Comparison of ENCODE assay signal across 1 cellular context in the genomic region with DNA sequence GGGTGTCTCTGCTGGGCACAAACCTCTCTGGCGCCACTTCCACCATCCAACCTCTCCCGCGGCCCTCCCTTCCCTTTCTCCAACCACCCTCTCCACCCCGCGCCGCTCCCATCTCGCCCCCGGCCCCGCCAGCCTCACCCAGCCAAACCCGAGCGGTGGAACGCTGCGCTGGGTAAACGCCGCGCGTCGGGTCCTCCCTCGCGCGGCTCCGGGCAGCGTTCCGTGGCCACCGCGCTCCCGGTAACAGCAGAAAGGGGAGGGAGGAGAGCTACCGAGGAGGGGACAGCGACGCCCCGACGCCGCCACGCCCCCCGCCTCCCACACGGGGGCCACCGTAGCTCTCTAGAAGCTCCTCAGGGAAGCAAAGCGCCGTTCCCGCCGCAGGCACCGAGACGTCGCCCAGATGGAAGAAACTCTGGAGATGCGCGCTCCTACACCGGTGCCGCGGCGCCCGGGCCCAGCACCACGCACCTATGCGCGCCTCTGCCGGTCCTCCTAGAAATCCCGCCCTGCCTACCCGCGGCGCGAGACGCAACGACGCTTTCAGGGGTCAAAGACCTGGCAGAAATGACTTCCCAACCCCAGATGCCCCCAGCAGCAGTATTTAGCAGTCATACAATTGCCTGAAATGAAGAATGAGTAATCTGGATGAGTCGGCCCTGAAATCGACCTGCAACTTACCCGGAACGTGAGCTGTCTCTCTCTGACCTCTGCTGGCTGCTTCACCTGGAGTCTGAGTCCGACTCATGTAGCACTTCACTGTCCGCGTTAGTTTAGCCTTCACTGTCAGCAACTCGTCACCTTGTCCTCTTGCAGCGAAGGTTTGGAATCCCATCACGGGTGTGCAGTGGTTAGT.
TF ChIP-seq lines count a peak whose summit lies in the region.

TSS of gene RUBCNL (minus strand) at position 257 of the 856 bp plus-strand sequence. CDS start 14,777 bp downstream, outside the sequence.

TF ChIP-seq in HEK293, 187 proteins besides CTCF, POLR2A, EP300 and RAD21 (continued from another document and continues in another):
- no peak for TF ChIP-seq HOXD13 (CRISPR knock-in tag; IDR thresholded peaks at IDR 0.05; ENCODE audit: borderline replicate concordance)
- TF ChIP-seq ZNF138 (tag by site-specific recombination; IDR thresholded peaks at IDR 0.05; ENCODE audit: borderline replicate concordance) = no peak
- TF ChIP-seq ZNF112 (tag by site-specific recombination; IDR thresholded peaks at IDR 0.05) = no peak
- TF ChIP-seq YY1 (tag by site-specific recombination; IDR thresholded peaks at IDR 0.05) = no peak
- no peak for TF ChIP-seq FEZF1 (tag by site-specific recombination; IDR thresholded peaks at IDR 0.05)
- TF ChIP-seq WT1 (tag by site-specific recombination; IDR thresholded peaks at IDR 0.05) = no peak
- no peak for TF ChIP-seq ZNF266 (tag by site-specific recombination; IDR thresholded peaks at IDR 0.05; ENCODE audit: low read depth)
- no peak for TF ChIP-seq ZSCAN16 (tag by site-specific recombination; IDR thresholded peaks at IDR 0.05)
- peak; percentile 74; the same call in 1 of the 2 replicates for TF ChIP-seq KLF9 (tag by site-specific recombination; IDR thresholded peaks at IDR 0.05; ENCODE audit: low read depth)
- TF ChIP-seq, protein P1, sequence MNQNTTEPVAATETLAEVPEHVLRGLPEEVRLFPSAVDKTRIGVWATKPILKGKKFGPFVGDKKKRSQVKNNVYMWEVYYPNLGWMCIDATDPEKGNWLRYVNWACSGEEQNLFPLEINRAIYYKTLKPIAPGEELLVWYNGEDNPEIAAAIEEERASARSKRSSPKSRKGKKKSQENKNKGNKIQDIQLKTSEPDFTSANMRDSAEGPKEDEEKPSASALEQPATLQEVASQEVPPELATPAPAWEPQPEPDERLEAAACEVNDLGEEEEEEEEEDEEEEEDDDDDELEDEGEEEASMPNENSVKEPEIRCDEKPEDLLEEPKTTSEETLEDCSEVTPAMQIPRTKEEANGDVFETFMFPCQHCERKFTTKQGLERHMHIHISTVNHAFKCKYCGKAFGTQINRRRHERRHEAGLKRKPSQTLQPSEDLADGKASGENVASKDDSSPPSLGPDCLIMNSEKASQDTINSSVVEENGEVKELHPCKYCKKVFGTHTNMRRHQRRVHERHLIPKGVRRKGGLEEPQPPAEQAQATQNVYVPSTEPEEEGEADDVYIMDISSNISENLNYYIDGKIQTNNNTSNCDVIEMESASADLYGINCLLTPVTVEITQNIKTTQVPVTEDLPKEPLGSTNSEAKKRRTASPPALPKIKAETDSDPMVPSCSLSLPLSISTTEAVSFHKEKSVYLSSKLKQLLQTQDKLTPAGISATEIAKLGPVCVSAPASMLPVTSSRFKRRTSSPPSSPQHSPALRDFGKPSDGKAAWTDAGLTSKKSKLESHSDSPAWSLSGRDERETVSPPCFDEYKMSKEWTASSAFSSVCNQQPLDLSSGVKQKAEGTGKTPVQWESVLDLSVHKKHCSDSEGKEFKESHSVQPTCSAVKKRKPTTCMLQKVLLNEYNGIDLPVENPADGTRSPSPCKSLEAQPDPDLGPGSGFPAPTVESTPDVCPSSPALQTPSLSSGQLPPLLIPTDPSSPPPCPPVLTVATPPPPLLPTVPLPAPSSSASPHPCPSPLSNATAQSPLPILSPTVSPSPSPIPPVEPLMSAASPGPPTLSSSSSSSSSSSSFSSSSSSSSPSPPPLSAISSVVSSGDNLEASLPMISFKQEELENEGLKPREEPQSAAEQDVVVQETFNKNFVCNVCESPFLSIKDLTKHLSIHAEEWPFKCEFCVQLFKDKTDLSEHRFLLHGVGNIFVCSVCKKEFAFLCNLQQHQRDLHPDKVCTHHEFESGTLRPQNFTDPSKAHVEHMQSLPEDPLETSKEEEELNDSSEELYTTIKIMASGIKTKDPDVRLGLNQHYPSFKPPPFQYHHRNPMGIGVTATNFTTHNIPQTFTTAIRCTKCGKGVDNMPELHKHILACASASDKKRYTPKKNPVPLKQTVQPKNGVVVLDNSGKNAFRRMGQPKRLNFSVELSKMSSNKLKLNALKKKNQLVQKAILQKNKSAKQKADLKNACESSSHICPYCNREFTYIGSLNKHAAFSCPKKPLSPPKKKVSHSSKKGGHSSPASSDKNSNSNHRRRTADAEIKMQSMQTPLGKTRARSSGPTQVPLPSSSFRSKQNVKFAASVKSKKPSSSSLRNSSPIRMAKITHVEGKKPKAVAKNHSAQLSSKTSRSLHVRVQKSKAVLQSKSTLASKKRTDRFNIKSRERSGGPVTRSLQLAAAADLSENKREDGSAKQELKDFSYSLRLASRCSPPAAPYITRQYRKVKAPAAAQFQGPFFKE (tag by site-specific recombination; IDR thresholded peaks at IDR 0.05; ENCODE audit: borderline replicate concordance) = no peak
- no peak for TF ChIP-seq ZNF140 (tag by site-specific recombination; IDR thresholded peaks at IDR 0.05)
- no peak for TF ChIP-seq ZNF175 (tag by site-specific recombination; IDR thresholded peaks at IDR 0.05)
- TF ChIP-seq ZNF423 (tag by site-specific recombination; IDR thresholded peaks at IDR 0.05) = no peak
- no peak for TF ChIP-seq ZNF211 (tag by site-specific recombination; IDR thresholded peaks at IDR 0.05; ENCODE audit: low read depth)
- TF ChIP-seq ZNF473 (tag by site-specific recombination; IDR thresholded peaks at IDR 0.05) = no peak
- TF ChIP-seq ZNF571 (tag by site-specific recombination; IDR thresholded peaks at IDR 0.05) = no peak
- no peak for TF ChIP-seq HIC1 (tag by site-specific recombination; IDR thresholded peaks at IDR 0.05)
- no peak for TF ChIP-seq ZNF623 (tag by site-specific recombination; IDR thresholded peaks at IDR 0.05)
- no peak for TF ChIP-seq ZNF518A (tag by site-specific recombination; conservative IDR thresholded peaks at IDR 0.05; ENCODE audit: low read depth)
- TF ChIP-seq ZNF354C (tag by site-specific recombination; IDR thresholded peaks at IDR 0.05; ENCODE audit: borderline replicate concordance, low read depth) = no peak
- TF ChIP-seq ZBTB7A (tag by site-specific recombination; IDR thresholded peaks at IDR 0.05; ENCODE audit: low read depth) = no peak
- TF ChIP-seq ZFP3 (tag by site-specific recombination; IDR thresholded peaks at IDR 0.05; ENCODE audit: low read depth) = peak; percentile 58; the same call in 1 of the 2 replicates
- TF ChIP-seq KLF7 (tag by site-specific recombination; IDR thresholded peaks at IDR 0.05; ENCODE audit: borderline replicate concordance) = no peak
- no peak for TF ChIP-seq ZNF521 (tag by site-specific recombination; IDR thresholded peaks at IDR 0.05)
- no peak for TF ChIP-seq GLI2 (tag by site-specific recombination; IDR thresholded peaks at IDR 0.05; ENCODE audit: borderline replicate concordance, low read depth)
- TF ChIP-seq KLF8 (tag by site-specific recombination; IDR thresholded peaks at IDR 0.05) = no peak
- no peak for TF ChIP-seq ZNF580 (tag by site-specific recombination; IDR thresholded peaks at IDR 0.05)
- peak; percentile 69 for TF ChIP-seq ZFHX2 (tag by site-specific recombination; conservative IDR thresholded peaks at IDR 0.05)
- peak; percentile 72 for TF ChIP-seq GLIS2 (tag by site-specific recombination; IDR thresholded peaks at IDR 0.05)
- TF ChIP-seq EGR2 (tag by site-specific recombination; IDR thresholded peaks at IDR 0.05; ENCODE audit: low read depth) = no peak
- no peak for TF ChIP-seq ZNF558 (tag by site-specific recombination; IDR thresholded peaks at IDR 0.05)
- peak; percentile 47 for TF ChIP-seq ZNF366 (tag by site-specific recombination; conservative IDR thresholded peaks at IDR 0.05)
- TF ChIP-seq, protein P2, sequence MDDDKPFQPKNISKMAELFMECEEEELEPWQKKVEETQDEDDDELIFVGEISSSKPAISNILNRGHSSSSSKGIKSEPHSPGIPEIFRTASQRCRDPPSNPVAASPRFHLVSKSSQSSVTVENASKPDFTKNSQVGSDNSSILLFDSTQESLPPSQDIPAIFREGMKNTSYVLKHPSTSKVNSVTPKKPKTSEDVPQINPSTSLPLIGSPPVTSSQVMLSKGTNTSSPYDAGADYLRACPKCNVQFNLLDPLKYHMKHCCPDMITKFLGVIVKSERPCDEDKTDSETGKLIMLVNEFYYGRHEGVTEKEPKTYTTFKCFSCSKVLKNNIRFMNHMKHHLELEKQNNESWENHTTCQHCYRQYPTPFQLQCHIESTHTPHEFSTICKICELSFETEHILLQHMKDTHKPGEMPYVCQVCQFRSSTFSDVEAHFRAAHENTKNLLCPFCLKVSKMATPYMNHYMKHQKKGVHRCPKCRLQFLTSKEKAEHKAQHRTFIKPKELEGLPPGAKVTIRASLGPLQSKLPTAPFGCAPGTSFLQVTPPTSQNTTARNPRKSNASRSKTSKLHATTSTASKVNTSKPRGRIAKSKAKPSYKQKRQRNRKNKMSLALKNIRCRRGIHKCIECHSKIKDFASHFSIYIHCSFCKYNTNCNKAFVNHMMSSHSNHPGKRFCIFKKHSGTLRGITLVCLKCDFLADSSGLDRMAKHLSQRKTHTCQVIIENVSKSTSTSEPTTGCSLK (tag by site-specific recombination; IDR thresholded peaks at IDR 0.05) = no peak
- TF ChIP-seq REPIN1 (tag by site-specific recombination; IDR thresholded peaks at IDR 0.05; ENCODE audit: low read depth) = no peak
- TF ChIP-seq ZNF341 (tag by site-specific recombination; IDR thresholded peaks at IDR 0.05; ENCODE audit: low read depth) = peak; percentile 100
- TF ChIP-seq HOXA7 (CRISPR knock-in tag; IDR thresholded peaks at IDR 0.05; ENCODE audit: borderline replicate concordance) = no peak
- TF ChIP-seq ZNF274 (IDR thresholded peaks at IDR 0.05; ENCODE audit: low read length) = no peak
- TF ChIP-seq ZNF274 (tag by site-specific recombination; IDR thresholded peaks at IDR 0.05; ENCODE audit: borderline replicate concordance) = no peak
- TF ChIP-seq, protein P3, sequence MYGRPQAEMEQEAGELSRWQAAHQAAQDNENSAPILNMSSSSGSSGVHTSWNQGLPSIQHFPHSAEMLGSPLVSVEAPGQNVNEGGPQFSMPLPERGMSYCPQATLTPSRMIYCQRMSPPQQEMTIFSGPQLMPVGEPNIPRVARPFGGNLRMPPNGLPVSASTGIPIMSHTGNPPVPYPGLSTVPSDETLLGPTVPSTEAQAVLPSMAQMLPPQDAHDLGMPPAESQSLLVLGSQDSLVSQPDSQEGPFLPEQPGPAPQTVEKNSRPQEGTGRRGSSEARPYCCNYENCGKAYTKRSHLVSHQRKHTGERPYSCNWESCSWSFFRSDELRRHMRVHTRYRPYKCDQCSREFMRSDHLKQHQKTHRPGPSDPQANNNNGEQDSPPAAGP (tag by site-specific recombination; IDR thresholded peaks at IDR 0.05) = peak; percentile 15; the same call in 1 of the 2 replicates
- TF ChIP-seq ZBTB26 (tag by site-specific recombination; optimal IDR thresholded peaks at IDR 0.05) = peak; percentile 98
- TF ChIP-seq SCRT1 (tag by site-specific recombination; IDR thresholded peaks at IDR 0.05; ENCODE audit: borderline replicate concordance) = no peak
- no peak for TF ChIP-seq ZNF48 (tag by site-specific recombination; IDR thresholded peaks at IDR 0.05)
